1 cellular context compared by ENCODE assay signal in the genomic region with DNA sequence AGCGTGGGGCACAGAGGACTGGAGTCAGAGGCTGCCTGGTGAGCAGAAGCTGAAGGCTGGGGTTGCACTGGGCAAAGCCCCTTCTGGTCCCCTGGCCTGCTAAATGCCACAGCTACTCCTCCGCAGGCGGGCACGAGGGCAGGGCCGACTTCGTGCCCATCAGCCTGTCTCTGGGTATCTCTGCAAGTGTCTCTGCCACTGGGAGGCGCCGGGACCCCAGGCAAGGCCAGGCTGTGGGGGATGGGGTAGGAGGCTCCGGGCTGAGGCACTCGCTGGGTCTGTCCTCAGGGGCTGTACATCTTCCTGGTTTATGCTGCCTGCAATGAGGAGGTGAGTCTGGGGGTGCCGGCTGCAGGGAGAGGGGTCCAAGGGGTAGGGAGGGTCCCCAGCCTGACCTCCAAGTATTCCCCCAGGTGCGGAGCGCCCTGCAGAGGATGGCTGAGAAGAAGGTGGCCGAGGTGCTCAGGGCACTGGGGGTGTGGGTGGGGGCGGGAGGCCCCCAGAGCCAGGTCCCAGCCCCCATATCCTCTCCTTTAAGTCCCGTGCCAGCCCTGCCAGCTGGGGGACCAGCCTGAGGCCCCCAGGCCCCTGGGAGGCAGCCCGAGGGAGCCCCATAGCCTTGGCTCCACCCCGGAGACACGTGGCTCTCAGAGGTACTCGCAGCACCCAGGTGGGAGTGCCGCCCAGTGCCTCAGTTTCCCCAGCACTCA.
TF ChIP-seq lines count a peak whose summit lies in the region.

No MANE protein-coding gene starts in this region.

TF ChIP-seq in HCT116, 20 proteins besides CTCF, POLR2A, EP300 and RAD21:
- TF ChIP-seq EZH2 (IDR thresholded peaks at IDR 0.05) (no peak), ZNF274 (IDR thresholded peaks at IDR 0.05; ENCODE audit: low read depth, low read length) (no peak), POLR2AphosphoS5 (IDR thresholded peaks at IDR 0.05; ENCODE audit: low read depth, low read length) (no peak), ELF1 (IDR thresholded peaks at IDR 0.05; ENCODE audit: borderline replicate concordance, low read depth) (no peak), EZH2phosphoT487 (IDR thresholded peaks at IDR 0.05; ENCODE audit: borderline replicate concordance) (no peak), JUND (IDR thresholded peaks at IDR 0.05) (no peak), SIN3A (IDR thresholded peaks at IDR 0.05; ENCODE audit: low read depth) (no peak)
- TF ChIP-seq, protein P1, sequence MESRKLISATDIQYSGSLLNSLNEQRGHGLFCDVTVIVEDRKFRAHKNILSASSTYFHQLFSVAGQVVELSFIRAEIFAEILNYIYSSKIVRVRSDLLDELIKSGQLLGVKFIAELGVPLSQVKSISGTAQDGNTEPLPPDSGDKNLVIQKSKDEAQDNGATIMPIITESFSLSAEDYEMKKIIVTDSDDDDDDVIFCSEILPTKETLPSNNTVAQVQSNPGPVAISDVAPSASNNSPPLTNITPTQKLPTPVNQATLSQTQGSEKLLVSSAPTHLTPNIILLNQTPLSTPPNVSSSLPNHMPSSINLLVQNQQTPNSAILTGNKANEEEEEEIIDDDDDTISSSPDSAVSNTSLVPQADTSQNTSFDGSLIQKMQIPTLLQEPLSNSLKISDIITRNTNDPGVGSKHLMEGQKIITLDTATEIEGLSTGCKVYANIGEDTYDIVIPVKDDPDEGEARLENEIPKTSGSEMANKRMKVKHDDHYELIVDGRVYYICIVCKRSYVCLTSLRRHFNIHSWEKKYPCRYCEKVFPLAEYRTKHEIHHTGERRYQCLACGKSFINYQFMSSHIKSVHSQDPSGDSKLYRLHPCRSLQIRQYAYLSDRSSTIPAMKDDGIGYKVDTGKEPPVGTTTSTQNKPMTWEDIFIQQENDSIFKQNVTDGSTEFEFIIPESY (IDR thresholded peaks at IDR 0.05; ENCODE audit: extremely low read depth, insufficient replicate concordance, low read length) = no peak
